Comparison of ENCODE assay signal across 1 cellular context in genomic region chr1:73901656-73902276, GRCh38.
TF ChIP-seq lines count a peak whose summit lies in the region.

No MANE protein-coding gene starts in this region.

TF ChIP-seq in WTC11, 78 proteins besides CTCF, POLR2A, EP300 and RAD21 (continued from another document):
- TF ChIP-seq, protein P1, sequence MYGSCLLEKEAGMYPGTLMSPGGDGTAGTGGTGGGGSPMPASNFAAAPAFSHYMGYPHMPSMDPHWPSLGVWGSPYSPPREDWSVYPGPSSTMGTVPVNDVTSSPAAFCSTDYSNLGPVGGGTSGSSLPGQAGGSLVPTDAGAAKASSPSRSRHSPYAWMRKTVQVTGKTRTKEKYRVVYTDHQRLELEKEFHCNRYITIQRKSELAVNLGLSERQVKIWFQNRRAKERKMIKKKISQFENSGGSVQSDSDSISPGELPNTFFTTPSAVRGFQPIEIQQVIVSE (CRISPR knock-in tag; IDR thresholded peaks at IDR 0.05; ENCODE audit: borderline replicate concordance), result no peak
- TF ChIP-seq, protein P2, sequence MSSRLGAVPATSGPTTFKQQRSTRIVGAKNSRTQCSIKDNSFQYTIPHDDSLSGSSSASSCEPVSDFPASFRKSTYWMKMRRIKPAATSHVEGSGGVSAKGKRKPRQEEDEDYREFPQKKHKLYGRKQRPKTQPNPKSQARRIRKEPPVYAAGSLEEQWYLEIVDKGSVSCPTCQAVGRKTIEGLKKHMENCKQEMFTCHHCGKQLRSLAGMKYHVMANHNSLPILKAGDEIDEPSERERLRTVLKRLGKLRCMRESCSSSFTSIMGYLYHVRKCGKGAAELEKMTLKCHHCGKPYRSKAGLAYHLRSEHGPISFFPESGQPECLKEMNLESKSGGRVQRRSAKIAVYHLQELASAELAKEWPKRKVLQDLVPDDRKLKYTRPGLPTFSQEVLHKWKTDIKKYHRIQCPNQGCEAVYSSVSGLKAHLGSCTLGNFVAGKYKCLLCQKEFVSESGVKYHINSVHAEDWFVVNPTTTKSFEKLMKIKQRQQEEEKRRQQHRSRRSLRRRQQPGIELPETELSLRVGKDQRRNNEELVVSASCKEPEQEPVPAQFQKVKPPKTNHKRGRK (CRISPR knock-in tag; IDR thresholded peaks at IDR 0.05; ENCODE audit: borderline replicate concordance), result no peak
- no peak for TF ChIP-seq PRRX2 (CRISPR knock-in tag; IDR thresholded peaks at IDR 0.05)
- no peak for TF ChIP-seq JAZF1 (CRISPR knock-in tag; IDR thresholded peaks at IDR 0.05)
- no peak for TF ChIP-seq ESRRA (CRISPR knock-in tag; IDR thresholded peaks at IDR 0.05; ENCODE audit: borderline replicate concordance)
- TF ChIP-seq MLX (CRISPR knock-in tag; IDR thresholded peaks at IDR 0.05), result no peak
